ENCODE assay signal across 4 cellular contexts in genomic region chrX:152713815-152714787, GRCh38. TPM values are rescaled to one million over a fixed set of nuclear protein-coding genes. Genes with fewer than 3 reads are reported as not detected.
"Had no signal": no experiment of that assay in that cellular context is flagged by ENCODE, and none has a peak within 500 bp of the region (broad histone marks: within the 10 kb centered on the region; RNA-seq: fewer than 3 reads in every experiment).

MAGEA2B (plus strand) TSS chrX:152714628; CDS start chrX:152717107, 2,479 bp downstream.

RNA-seq across cellular contexts. Expression of gene MAGEA2B, which starts in this region (rescaled TPM):
- total RNA-seq: H7, HT-29 had no signal
- polyA plus RNA-seq: HepG2, IgD-negative memory B cell had no signal
